Comparison of ENCODE assay signal across 9 cellular contexts in the genomic region with DNA sequence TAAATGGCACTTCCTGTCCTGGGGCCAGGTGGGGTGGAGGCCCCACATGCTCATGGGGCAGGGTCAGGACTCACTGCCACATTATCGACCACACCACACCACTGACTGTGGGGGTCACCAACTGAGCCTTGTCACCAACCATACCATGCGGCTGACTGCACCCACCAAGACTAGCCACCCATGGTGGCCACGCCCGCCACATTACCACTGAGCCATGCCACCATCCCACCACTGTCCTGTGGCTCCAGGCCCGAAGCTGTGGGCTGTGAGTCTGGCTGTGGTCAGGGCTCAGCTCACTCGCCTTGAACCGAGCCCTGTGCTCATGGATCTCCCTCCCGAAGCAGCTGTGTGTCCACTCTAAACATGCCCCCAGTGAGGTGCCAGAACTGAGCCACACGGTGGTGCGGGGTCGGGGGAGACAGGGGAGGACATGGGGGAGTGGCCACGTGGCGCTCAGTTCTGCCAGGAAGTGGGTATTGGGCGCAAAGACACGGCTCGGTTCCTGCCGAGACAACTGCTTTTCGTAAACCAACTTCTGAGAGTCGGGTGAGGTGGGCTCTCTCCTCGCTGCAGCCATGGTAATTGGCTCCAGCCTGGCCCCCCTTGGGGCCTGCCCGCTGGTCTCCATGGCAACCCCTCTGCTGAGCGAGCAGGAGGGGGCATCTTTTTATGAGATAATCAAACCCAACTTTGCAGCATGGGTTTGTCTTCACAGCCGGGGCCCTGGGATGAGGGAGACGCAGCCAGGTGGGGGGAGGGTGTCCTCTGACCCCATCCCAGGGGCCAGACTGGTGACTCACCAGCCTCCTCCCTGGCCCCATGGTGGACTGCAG. TPM values are rescaled to one million over a fixed set of nuclear protein-coding genes. Genes with fewer than 3 reads are reported as not detected.
DNase-seq lines count a peak whose midpoint lies in the region; ATAC-seq, FAIRE-seq and TF ChIP-seq lines count a peak whose summit lies in the region.
"Had no signal": no experiment of that assay in that cellular context is flagged by ENCODE, and none has a peak within 500 bp of the region (broad histone marks: within the 10 kb centered on the region; RNA-seq: fewer than 3 reads in every experiment).

No MANE protein-coding gene starts in this region.

- H3K36me3 Mint-ChIP-seq in immature natural killer cell: no peaks in the 10 kb centered on the region

- H3K4me1 ChIP-seq in BE2C: peaks cover 66% of the 10 kb centered on the region
- peaks cover 0 to 20% of the 10 kb centered on the region in 2 donors for H3K4me1 ChIP-seq in ascending aorta
- peaks cover 41% of the 10 kb centered on the region for H3K4me1 ChIP-seq in lower lobe of right lung

- TF ChIP-seq CTCF in BE2C (IDR thresholded peaks at IDR 0.05; ENCODE audit: low read depth, low read length) (no peak), ascending aorta (IDR thresholded peaks at IDR 0.05) (no peak), lower lobe of right lung (IDR thresholded peaks at IDR 0.05) (no peak)

- peaks cover 29 to 43% of the 10 kb centered on the region in 2 donors for H3K4me1 Mint-ChIP-seq in immature natural killer cell

- no peaks in the 10 kb centered on the region; the same call in 1 of the 2 replicates for H3K36me3 ChIP-seq in BE2C
- no peaks in the 10 kb centered on the region for H3K36me3 ChIP-seq in ascending aorta
- no peaks in the 10 kb centered on the region for H3K36me3 ChIP-seq in lower lobe of right lung

- intact Hi-C loops in ascending aorta (cut with DNase I) (no loop called here), lower lobe of right lung (cut with DNase I) (no loop called here)

- no peaks in the 10 kb centered on the region for H3K9me3 ChIP-seq in BE2C
- H3K9me3 ChIP-seq in ascending aorta: no peaks in the 10 kb centered on the region
- no peaks in the 10 kb centered on the region for H3K9me3 ChIP-seq in lower lobe of right lung

- peaks cover 6 to 11% (median 8%) of the 10 kb centered on the region in 3 donors for H3K27me3 Mint-ChIP-seq in immature natural killer cell (ENCODE audit: low read depth in 3 of 3)

- H3K27ac Mint-ChIP-seq in immature natural killer cell: peak overlapping the region; percentile 91 to 95 (median 94)

- H3K27ac ChIP-seq in ascending aorta (no peak overlapping the region), lower lobe of right lung (no peak overlapping the region)
- H3K27ac ChIP-seq: foreskin keratinocyte had no signal

- H3K4me3 Mint-ChIP-seq in immature natural killer cell: peak overlapping the region; percentile 67 to 82 (median 78)

- H3K9me3 Mint-ChIP-seq in immature natural killer cell: no peaks in the 10 kb centered on the region

- DNase-seq in BE2C: peak; percentile 46
- peak; percentile 47 for DNase-seq in NAMALWA (ENCODE audit: low spot score)
- DNase-seq in activated T-cell treated with anti-CD3 and anti-CD28 coated beads for 24 hours (ENCODE audit: low read depth): peak; percentile 18
- DNase-seq in immature natural killer cell: peak; percentile 75 to 80 (median 79)
- no peak for DNase-seq in ascending aorta (ENCODE audit: low spot score in 2 of 2)
- DNase-seq in HTR-8/SVneo (ENCODE audit: insufficient read length, low spot score): no peak
- DNase-seq in lower lobe of right lung: no peak
- DNase-seq: foreskin keratinocyte had no signal

- no peak for FAIRE-seq in HTR-8/SVneo (lab: Jason Lieb, UNC)

- H3K27me3 ChIP-seq in BE2C (no peaks in the 10 kb centered on the region), ascending aorta (no peaks in the 10 kb centered on the region), lower lobe of right lung (ENCODE audit: low read depth) (no peaks in the 10 kb centered on the region)
- H3K27me3 ChIP-seq: foreskin keratinocyte had no signal

- no peak overlapping the region for H3K4me3 ChIP-seq in BE2C (ENCODE audit: low read depth, low read length)
- no peak overlapping the region for H3K4me3 ChIP-seq in ascending aorta
- no peak overlapping the region for H3K4me3 ChIP-seq in lower lobe of right lung

- ATAC-seq in lower lobe of right lung: no peak
- no peak for ATAC-seq in GM21526 (IDR thresholded peaks at IDR 0.05; ENCODE audit: low FRiP score, unreplicated experiment)
- ATAC-seq: foreskin keratinocyte had no signal

RNA-seq across cellular contexts. Expression of a gene that starts 23.2 kb away (rescaled TPM):
- 68.7 TPM for polyA plus RNA-seq in BE2C (2012; ENCODE audit: insufficient read depth, insufficient read length, low read depth)
- 1 to 10 TPM; 1.1 to 3.9 (median 2.2) TPM for polyA plus RNA-seq in immature natural killer cell
- 0.43 TPM for total RNA-seq in ascending aorta
- total RNA-seq in lower lobe of right lung: 9.6 TPM

Comparison
In these comparisons a context has a peak if more than half of its experiments do, and no peak if none do; other contexts are left out.
1. DNase-seq: peak in BE2C (single experiment), NAMALWA (single experiment), activated T-cell treated with anti-CD3 and anti-CD28 coated beads for 24 hours (single experiment) and immature natural killer cell (3 of 3); none in ascending aorta (0 of 2), HTR-8/SVneo (single experiment) and lower lobe of right lung (single experiment).